15 cellular contexts compared by ENCODE assay signal in genomic region chrX:134669378-134670098, GRCh38. TPM values are rescaled to one million over a fixed set of nuclear protein-coding genes. Genes with fewer than 3 reads are reported as not detected.
DNase-seq lines count a peak whose midpoint lies in the region; ATAC-seq, FAIRE-seq and TF ChIP-seq lines count a peak whose summit lies in the region.
"Had no signal": no experiment of that assay in that cellular context is flagged by ENCODE, and none has a peak within 500 bp of the region (broad histone marks: within the 10 kb centered on the region; RNA-seq: fewer than 3 reads in every experiment).

No MANE protein-coding gene starts in this region.

- no peaks in the 10 kb centered on the region for H3K9me3 ChIP-seq in H1 (ENCODE audit: insufficient read depth in 2 of 2, low read depth in 1 of 2, low read length in 1 of 2)
- H3K9me3 ChIP-seq in mesodermal cell (ENCODE audit: control insufficient read depth, low read length): no peaks in the 10 kb centered on the region
- H3K9me3 ChIP-seq: thyroid gland had no signal

- no peak for TF ChIP-seq POLR2A in H1 (IDR thresholded peaks at IDR 0.05; ENCODE audit: control extremely low read depth in 1 of 2, low read depth in 2 of 2, low read length in 2 of 2)

- H3K4me2 ChIP-seq in H1 (ENCODE audit: insufficient read depth in 1 of 2, low read depth in 2 of 2, low read length in 2 of 2): no peak overlapping the region

- no peak overlapping the region for H3K56ac ChIP-seq in H1 (replicated peaks; ENCODE audit: insufficient read length, low read depth, low read length)

- WGBS in H1 (ENCODE audit: extremely low coverage in 1 of 2, insufficient coverage in 1 of 2, insufficient read length in 1 of 2, insufficient replicate concordance in 2 of 2, low coverage in 1 of 2, low lambda C conversion rate in 2 of 2, missing lambda C conversion rate in 1 of 2), 2 experiments: 92% methylated on average over 11 of the region's 14 CpGs; no CpG with 5 or more reads in 1 of the 2 experiments
- 84 to 86% methylated on average over 3 to 10 of the region's 14 CpGs for WGBS in mesodermal cell (ENCODE audit: insufficient coverage in 2 of 2), 2 experiments

- no peak overlapping the region for H4K5ac ChIP-seq in H1 (ENCODE audit: insufficient read length, low read depth, low read length)

- H2BK5ac ChIP-seq in H1 (ENCODE audit: low read depth, low read length): no peak overlapping the region

- TF ChIP-seq EP300 in H1 (IDR thresholded peaks at IDR 0.05; ENCODE audit: borderline replicate concordance in 1 of 2, low read depth in 2 of 2, low read length in 2 of 2): no peak

- POLR2A ChIA-PET in H1 (lab: Charles Lee; ENCODE audit: partially characterized antibody): interaction anchor here (0.6 kb wide), 1 partner anchor 186 kb away, joined by 3 read pairs; no protein-coding TSS in a partner anchor

- H3K79me2 ChIP-seq in H1 (ENCODE audit: control insufficient read depth in 1 of 2, insufficient read depth in 2 of 2, low read length in 2 of 2): no peaks in the 10 kb centered on the region

- no peak for TF ChIP-seq CTCF in H1 (IDR thresholded peaks at IDR 0.05; ENCODE audit: control extremely low read depth in 1 of 3, insufficient read depth in 1 of 3, low read depth in 1 of 3, low read length in 3 of 3)

- no peak overlapping the region; the same call in 1 of the 2 replicates for H2BK12ac ChIP-seq in H1 (ENCODE audit: low read depth, low read length)

- H3K79me1 ChIP-seq in H1 (ENCODE audit: low read depth, low read length): no peaks in the 10 kb centered on the region

- no peak overlapping the region; the same call in 1 of the 2 replicates for H3K18ac ChIP-seq in H1 (ENCODE audit: extremely low read depth, low read length)

- H3K23ac ChIP-seq in H1 (ENCODE audit: insufficient read length): no peak overlapping the region

- ATAC-seq in HG03025 (IDR thresholded peaks at IDR 0.05; ENCODE audit: low FRiP score, unreplicated experiment): no peak
- no peak for ATAC-seq in GM19324 (IDR thresholded peaks at IDR 0.05; ENCODE audit: low FRiP score, unreplicated experiment)

- H3K4me3 ChIP-seq in H1 (ENCODE audit: extremely low read depth in 1 of 4, insufficient read depth in 2 of 4, low read depth in 3 of 4, low read length in 4 of 4) (no peak overlapping the region), mesodermal cell (ENCODE audit: extremely low read depth, insufficient read depth, low read length, poor library complexity, severe bottlenecking) (no peak overlapping the region)
- H3K4me3 ChIP-seq: BLaER1 treated with 17β-estradiol and CSF1 and Interleukin-3, amounts not matched to agents 10 nM and 100 nM; thyroid gland had no signal

- no peak overlapping the region for H3K27ac ChIP-seq in H1 (ENCODE audit: low read depth, low read length)
- H3K27ac ChIP-seq in mesodermal cell (ENCODE audit: low read depth, low read length, severe bottlenecking): peak overlapping the region; percentile 94
- H3K27ac ChIP-seq: BLaER1 treated with 17β-estradiol and CSF1 and Interleukin-3, amounts not matched to agents 10 nM and 100 nM; HL-60; thyroid gland had no signal

- no peak overlapping the region for H4K91ac ChIP-seq in H1 (replicated peaks; ENCODE audit: insufficient read length, low read length)

- H2AK5ac ChIP-seq in H1 (ENCODE audit: low read depth, low read length): no peak overlapping the region

- no peak overlapping the region for H2BK20ac ChIP-seq in H1 (ENCODE audit: low read length)

- 0 out of 2 replicates have a peak overlapping the region, but pooled peaks have one; percentile 46 for H2BK15ac ChIP-seq in H1 (ENCODE audit: low read length)

- H3K36me3 ChIP-seq in H1 (ENCODE audit: control insufficient read depth in 2 of 4, insufficient read depth in 4 of 4, low read length in 3 of 4): no peaks in the 10 kb centered on the region
- H3K36me3 ChIP-seq in mesodermal cell (ENCODE audit: control insufficient read depth, insufficient read depth, low read length): no peaks in the 10 kb centered on the region
- H3K36me3 ChIP-seq: BLaER1 treated with 17β-estradiol and CSF1 and Interleukin-3, amounts not matched to agents 10 nM and 100 nM; thyroid gland had no signal

- FAIRE-seq in HTR-8/SVneo (lab: Jason Lieb, UNC) (no peak), H1 (lab: Jason Lieb, UNC) (no peak)

- H3K4me1 ChIP-seq in H1 (replicated peaks in 1 of 4; ENCODE audit: control insufficient read depth in 3 of 4, insufficient read depth in 4 of 4, low read length in 3 of 4): peaks cover 0 to 3% (median under 1%) of the 10 kb centered on the region in 4 experiments; a peak in 3 of 7 replicates
- peaks cover 25% of the 10 kb centered on the region for H3K4me1 ChIP-seq in mesodermal cell (ENCODE audit: control insufficient read depth, insufficient read depth, low read length, poor library complexity, severe bottlenecking)
- H3K4me1 ChIP-seq: thyroid gland had no signal

- H3K23me2 ChIP-seq in H1 (ENCODE audit: low read depth, low read length): no peaks in the 10 kb centered on the region

- H2BK120ac ChIP-seq in H1 (replicated peaks; ENCODE audit: low read depth, low read length): no peak overlapping the region

- no peak for TF ChIP-seq RAD21 in H1 (IDR thresholded peaks at IDR 0.05 in 1 of 2, conservative IDR thresholded peaks at IDR 0.05 in 1 of 2; ENCODE audit: low read depth in 2 of 2, low read length in 2 of 2)

- no peak overlapping the region for H2AFZ ChIP-seq in H1 (ENCODE audit: low read length)

- no peak overlapping the region for H4K8ac ChIP-seq in H1 (ENCODE audit: extremely low read depth, insufficient read depth, low read length)

- peak; percentile 72 for DNase-seq in A172 (ENCODE audit: low spot score)
- DNase-seq in HTR-8/SVneo (ENCODE audit: insufficient read length, low spot score): peak; percentile 48
- no peak for DNase-seq in H1 (ENCODE audit: low read depth in 1 of 2, low spot score in 2 of 2)
- DNase-seq in NK-92 (lab: John Stamatoyannopoulos, UW; ENCODE audit: unreplicated experiment): no peak
- no peak for DNase-seq in NCI-H524 treated with DMSO at 0.1 percent for 48 hours (lab: John Stamatoyannopoulos, UW)
- DNase-seq: effector memory CD4-positive, alpha-beta T cell; midbrain; stimulated activated CD4-positive, alpha-beta T cell treated with anti-CD3 and anti-CD28 coated beads, Interleukin-2, amount 100 ng/mL, for 48 hours; thyroid gland had no signal

- no peak overlapping the region for H3K9ac ChIP-seq in H1 (replicated peaks in 1 of 4; ENCODE audit: extremely low read depth in 1 of 4, low read depth in 3 of 4, low read length in 3 of 4)
- H3K9ac ChIP-seq: BLaER1 treated with 17β-estradiol and CSF1 and Interleukin-3, amounts not matched to agents 10 nM and 100 nM had no signal

- CTCF ChIA-PET in H1 (lab: Charles Lee; ENCODE audit: partially characterized antibody): no interaction called here

- no peak overlapping the region for H3K14ac ChIP-seq in H1 (ENCODE audit: insufficient read length)

- no peaks in the 10 kb centered on the region for H4K20me1 ChIP-seq in H1 (replicated peaks in 1 of 2; ENCODE audit: control insufficient read depth in 1 of 2, insufficient read depth in 2 of 2, low read length in 2 of 2)
- H4K20me1 ChIP-seq: BLaER1 treated with 17β-estradiol and CSF1 and Interleukin-3, amounts not matched to agents 10 nM and 100 nM had no signal

- H3K27me3 ChIP-seq in H1 (replicated peaks in 1 of 4; ENCODE audit: control insufficient read depth in 3 of 4, extremely low read depth in 1 of 4, insufficient read depth in 3 of 4, low read length in 3 of 4): no peaks in the 10 kb centered on the region
- H3K27me3 ChIP-seq: thyroid gland had no signal

- H3K4ac ChIP-seq in H1 (replicated peaks; ENCODE audit: insufficient read length, low read depth, low read length): no peak overlapping the region

TF ChIP-seq in H1, 55 proteins besides CTCF, POLR2A, EP300 and RAD21:
- TF ChIP-seq CTBP2 (IDR thresholded peaks at IDR 0.05; ENCODE audit: borderline replicate concordance, insufficient read depth, insufficient read length, low read length) (no peak), JUND (IDR thresholded peaks at IDR 0.05; ENCODE audit: low read length) (no peak)

RNA-seq across cellular contexts. Expression of gene PLAC1, which starts 11.3 kb away (rescaled TPM):
- total RNA-seq in A172 (2014; rRNA removed; shearing (Covaris generic)): 0.38 and 2.8 TPM in 2 replicates
- total RNA-seq in H1 (2021; fragmentation: NEBNext Ultra II Directional; extraction: Animal tissue kit (Norgen Biotek cat#: 25700)): 0.96 TPM in 1 of 2 replicates, not detected in the other
- 1.1 and 1.8 TPM in 2 replicates for polyA plus RNA-seq in H1 (2011; rRNA removed)
- 0.90 TPM for polyA plus RNA-seq in H1 (2011; cell fraction: cytosol; rRNA removed)
- 0.46 TPM for polyA plus RNA-seq in H1 (2011; cell fraction: nucleus; rRNA removed)
- 0.39 to 1.3 TPM (median 0.87 TPM) in 4 replicates for polyA plus RNA-seq in H1 (2012, experiment 1 of 2)
- 0.33 TPM for polyA plus RNA-seq in H1 (2012, experiment 2 of 2)
- 1.3 TPM for polyA plus RNA-seq in H1 (2013, experiment 1 of 2)
- 1.6 TPM for polyA plus RNA-seq in H1 (2013, experiment 2 of 2)
- polyA minus RNA-seq in H1 (2011; rRNA and poly(A)+ RNA removed): 0.47 and 0.88 TPM in 2 replicates
- not detected for polyA minus RNA-seq in H1 (2011; cell fraction: cytosol; rRNA and poly(A)+ RNA removed)
- not detected for polyA minus RNA-seq in H1 (2011; cell fraction: nucleus; rRNA and poly(A)+ RNA removed)
- 2.0 TPM for polyA plus RNA-seq in mesodermal cell (2013, experiment 1 of 2)
- 1.0 TPM for polyA plus RNA-seq in mesodermal cell (2013, experiment 2 of 2)
- total RNA-seq: T-helper 1 cell treated with Interleukin-12 subunit alpha and Interleukin-12 subunit beta and Interleukin-4 antibody, amounts not matched to agents 30 ng/mL and 1 ng/mL, for 36 hours; thyroid gland had no signal

Comparison
In these comparisons a context has a peak if more than half of its experiments do, and no peak if none do; other contexts are left out.
1. DNase-seq: peak in A172 (single experiment) and HTR-8/SVneo (single experiment); none in H1 (0 of 2), NK-92 (single experiment) and NCI-H524 treated with DMSO at 0.1 percent for 48 hours (single experiment).